23 cellular contexts compared by ENCODE assay signal in the genomic region with DNA sequence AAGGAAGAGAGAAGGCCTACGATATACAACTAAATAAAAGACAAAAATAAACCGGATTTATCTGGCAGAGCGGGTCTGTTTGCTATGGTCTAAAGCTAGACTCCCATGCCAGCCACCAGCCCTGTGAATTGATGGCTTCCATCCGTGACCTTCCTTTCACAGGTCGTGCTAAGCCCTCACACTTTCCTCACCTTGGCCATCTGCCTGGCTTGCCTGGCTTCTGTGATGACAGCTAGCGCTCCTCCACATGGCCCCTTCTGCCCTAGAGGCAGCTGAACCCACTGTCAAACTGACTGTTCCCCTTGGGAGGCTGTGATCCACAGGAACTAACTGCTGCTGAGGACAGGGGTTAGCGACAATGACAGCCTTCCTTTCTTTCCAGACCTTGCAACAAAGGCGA. TPM values are rescaled to one million over a fixed set of nuclear protein-coding genes. Genes with fewer than 3 reads are reported as not detected.
DNase-seq lines count a peak whose midpoint lies in the region; ATAC-seq and TF ChIP-seq lines count a peak whose summit lies in the region.
"Had no signal": no experiment of that assay in that cellular context is flagged by ENCODE, and none has a peak within 500 bp of the region (broad histone marks: within the 10 kb centered on the region; RNA-seq: fewer than 3 reads in every experiment).

No MANE protein-coding gene starts in this region.

- no peaks in the 10 kb centered on the region for H3K27me3 ChIP-seq in SK-N-SH (ENCODE audit: insufficient read depth)
- H3K27me3 ChIP-seq in right atrium auricular region = no peaks in the 10 kb centered on the region
- H3K27me3 ChIP-seq: BLaER1 treated with 17β-estradiol and CSF1 and Interleukin-3, amounts not matched to agents 10 nM and 100 nM had no signal

- H3K9me2 ChIP-seq in SK-N-SH = no peaks in the 10 kb centered on the region

- no peak overlapping the region for H3K9ac ChIP-seq in SK-N-SH
- H3K9ac ChIP-seq: BLaER1 treated with 17β-estradiol and CSF1 and Interleukin-3, amounts not matched to agents 10 nM and 100 nM had no signal

- DNase-seq in NCI-H345 (lab: John Stamatoyannopoulos, UW) (peak; percentile 23), NCI-H345 treated with DMSO at 0.1 percent for 48 hours (lab: John Stamatoyannopoulos, UW; ENCODE audit: unreplicated experiment) (no peak), SK-N-SH (peak; percentile 33), right atrium auricular region (ENCODE audit: low spot score) (no peak), superior temporal gyrus (ENCODE audit: extremely low spot score) (peak; percentile 12), DMS79 (lab: John Stamatoyannopoulos, UW) (no peak)
- DNase-seq: activated CD4-positive, alpha-beta T cell treated with anti-CD3 and anti-CD28 coated beads, Interleukin-2, amount 50 U/mL, for 1 hour; activated CD8-positive, alpha-beta memory T cell treated with anti-CD3 and anti-CD28 coated beads, Interleukin-2, amount 50 U/mL, for 48 hours; activated gamma-delta T cell; amniotic stem cell; cerebellar nuclear complex; DND-41; effector CD4-positive, alpha-beta T cell; GOT3; immature natural killer cell; IMR-90; naive B cell; NCI-H187; NCI-H526 treated with DMSO at 0.1 percent for 48 hours; SW 1271 had no signal

- H3K4me3 ChIP-seq in SK-N-SH (ENCODE audit: low read depth in 2 of 2, low read length in 1 of 2) (no peak overlapping the region), right atrium auricular region (no peak overlapping the region)
- H3K4me3 ChIP-seq: BLaER1 treated with 17β-estradiol and CSF1 and Interleukin-3, amounts not matched to agents 10 nM and 100 nM had no signal

- 0 out of 2 replicates have a peak, but pooled peaks have one; percentile 22 for TF ChIP-seq RAD21 in SK-N-SH (IDR thresholded peaks at IDR 0.05; ENCODE audit: low read length)

- 90% methylated on average over 8 of the region's 8 CpGs for WGBS in SK-N-SH (ENCODE audit: low lambda C conversion rate)

- H3F3A ChIP-seq in SK-N-SH (replicated peaks; ENCODE audit: insufficient read depth) = no peaks in the 10 kb centered on the region

- no peak overlapping the region for H2AFZ ChIP-seq in SK-N-SH (ENCODE audit: low read depth)

- TF ChIP-seq EP300 in SK-N-SH (IDR thresholded peaks at IDR 0.05; ENCODE audit: borderline replicate concordance in 1 of 2, low read depth in 1 of 2, low read length in 1 of 2) = peak in 1 of 2 experiments; percentile 59; a peak in 1 of 4 replicates

- H3K4me1 ChIP-seq in SK-N-SH (ENCODE audit: control insufficient read depth in 1 of 2, insufficient read depth in 2 of 2, low read depth in 1 of 2, low read length in 1 of 2) (peaks cover 0 to 12% of the 10 kb centered on the region in 2 experiments; a peak in 2 of 4 replicates), right atrium auricular region (peaks cover 0 to 79% of the 10 kb centered on the region in 2 donors)
- H3K4me1 ChIP-seq: BLaER1 treated with 17β-estradiol and CSF1 and Interleukin-3, amounts not matched to agents 10 nM and 100 nM had no signal

- CTCF ChIA-PET in SK-N-SH (lab: Yijun Ruan, JAX) = interaction anchor here (0.8 to 1.4 kb wide), 4 partner anchors 11 to 158 kb away, joined by 3 to 4 read pairs (median 4); partner anchors contain the start of gene GAREM1

- TF ChIP-seq CTCF in SK-N-SH (IDR thresholded peaks at IDR 0.05) (no peak), right atrium auricular region (IDR thresholded peaks at IDR 0.05) (no peak)

- peaks cover 13% of the 10 kb centered on the region for H3K79me2 ChIP-seq in SK-N-SH (ENCODE audit: insufficient read depth)

- H4K20me1 ChIP-seq in SK-N-SH (ENCODE audit: insufficient read depth) = 0 out of 2 replicates have a peak, but pooled peaks cover 3% of the 10 kb centered on the region
- H4K20me1 ChIP-seq: BLaER1 treated with 17β-estradiol and CSF1 and Interleukin-3, amounts not matched to agents 10 nM and 100 nM had no signal

- POLR2A ChIA-PET in SK-N-SH (lab: Yijun Ruan, JAX) = no interaction called here

- no peak overlapping the region for H3K27ac ChIP-seq in SK-N-SH (ENCODE audit: low read depth in 2 of 2, low read length in 1 of 2)
- peak overlapping the region; percentile 58 to 77 for H3K27ac ChIP-seq in right atrium auricular region
- H3K27ac ChIP-seq: BLaER1 treated with 17β-estradiol and CSF1 and Interleukin-3, amounts not matched to agents 10 nM and 100 nM had no signal

- H3K9me3 ChIP-seq in SK-N-SH = no peaks in the 10 kb centered on the region
- no peaks in the 10 kb centered on the region for H3K9me3 ChIP-seq in right atrium auricular region
- H3K9me3 ChIP-seq: BLaER1 treated with 17β-estradiol and CSF1 and Interleukin-3, amounts not matched to agents 10 nM and 100 nM had no signal

- no peak for ATAC-seq in HG03095 (IDR thresholded peaks at IDR 0.05; ENCODE audit: unreplicated experiment)
- ATAC-seq in GM21515 (IDR thresholded peaks at IDR 0.05; ENCODE audit: unreplicated experiment) = no peak

- H3K36me3 ChIP-seq in SK-N-SH (replicated peaks in 1 of 2; ENCODE audit: control insufficient read depth in 1 of 2, insufficient read depth in 2 of 2, low read length in 1 of 2) = no peaks in the 10 kb centered on the region
- H3K36me3 ChIP-seq in right atrium auricular region = no peaks in the 10 kb centered on the region
- H3K36me3 ChIP-seq: BLaER1 treated with 17β-estradiol and CSF1 and Interleukin-3, amounts not matched to agents 10 nM and 100 nM had no signal

- H3K4me2 ChIP-seq in SK-N-SH = no peak overlapping the region
- H3K4me2 ChIP-seq: BLaER1 treated with 17β-estradiol and CSF1 and Interleukin-3, amounts not matched to agents 10 nM and 100 nM had no signal

TF ChIP-seq in SK-N-SH, 30 proteins besides CTCF, POLR2A, EP300 and RAD21:
- TF ChIP-seq GATA2 (CRISPR knock-in tag; IDR thresholded peaks at IDR 0.05) (peak; percentile 75), TCF12 (IDR thresholded peaks at IDR 0.05) (no peak), EZH2phosphoT487 (IDR thresholded peaks at IDR 0.05; ENCODE audit: borderline replicate concordance, low read depth) (no peak), MEF2A (IDR thresholded peaks at IDR 0.05; ENCODE audit: borderline replicate concordance, low read depth) (no peak), MXI1 (IDR thresholded peaks at IDR 0.05; ENCODE audit: low read depth, low read length) (peak; percentile 96), RCOR1 (IDR thresholded peaks at IDR 0.05; ENCODE audit: low read length) (peak; percentile 58; the same call in 1 of the 2 replicates), FOXM1 (IDR thresholded peaks at IDR 0.05; ENCODE audit: low read depth) (no peak)
- TF ChIP-seq, protein P1, sequence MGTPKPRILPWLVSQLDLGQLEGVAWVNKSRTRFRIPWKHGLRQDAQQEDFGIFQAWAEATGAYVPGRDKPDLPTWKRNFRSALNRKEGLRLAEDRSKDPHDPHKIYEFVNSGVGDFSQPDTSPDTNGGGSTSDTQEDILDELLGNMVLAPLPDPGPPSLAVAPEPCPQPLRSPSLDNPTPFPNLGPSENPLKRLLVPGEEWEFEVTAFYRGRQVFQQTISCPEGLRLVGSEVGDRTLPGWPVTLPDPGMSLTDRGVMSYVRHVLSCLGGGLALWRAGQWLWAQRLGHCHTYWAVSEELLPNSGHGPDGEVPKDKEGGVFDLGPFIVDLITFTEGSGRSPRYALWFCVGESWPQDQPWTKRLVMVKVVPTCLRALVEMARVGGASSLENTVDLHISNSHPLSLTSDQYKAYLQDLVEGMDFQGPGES (IDR thresholded peaks at IDR 0.05; ENCODE audit: low read depth, low read length) = no peak
TF ChIP-seq in SK-N-SH: peak in this region for 3.

RNA-seq across cellular contexts. Expression of gene GAREM1, which starts 32.5 kb away (rescaled TPM):
- polyA plus RNA-seq in SK-N-SH (2012; rRNA removed) = 2.8 and 3.3 TPM in 2 replicates
- polyA plus RNA-seq in SK-N-SH (2012; cell fraction: cytosol; rRNA removed) = 2.0 and 2.9 TPM in 2 replicates
- polyA plus RNA-seq in SK-N-SH (2012; cell fraction: nucleus; rRNA removed) = 3.3 and 3.7 TPM in 2 replicates
- 10 to 100 TPM; 13.6 to 19.3 TPM for total RNA-seq in right atrium auricular region

Comparison
In these comparisons a context has a peak if more than half of its experiments do, and no peak if none do; other contexts are left out.
1. DNase-seq: peak in NCI-H345 (single experiment), SK-N-SH (single experiment) and superior temporal gyrus (single experiment); none in NCI-H345 treated with DMSO at 0.1 percent for 48 hours (single experiment), right atrium auricular region (single experiment) and DMS79 (single experiment).
2. H3K27ac ChIP-seq: peak in right atrium auricular region (2 of 2); none in SK-N-SH (0 of 2).